ENCODE assay signal across 10 cellular contexts in the genomic region with DNA sequence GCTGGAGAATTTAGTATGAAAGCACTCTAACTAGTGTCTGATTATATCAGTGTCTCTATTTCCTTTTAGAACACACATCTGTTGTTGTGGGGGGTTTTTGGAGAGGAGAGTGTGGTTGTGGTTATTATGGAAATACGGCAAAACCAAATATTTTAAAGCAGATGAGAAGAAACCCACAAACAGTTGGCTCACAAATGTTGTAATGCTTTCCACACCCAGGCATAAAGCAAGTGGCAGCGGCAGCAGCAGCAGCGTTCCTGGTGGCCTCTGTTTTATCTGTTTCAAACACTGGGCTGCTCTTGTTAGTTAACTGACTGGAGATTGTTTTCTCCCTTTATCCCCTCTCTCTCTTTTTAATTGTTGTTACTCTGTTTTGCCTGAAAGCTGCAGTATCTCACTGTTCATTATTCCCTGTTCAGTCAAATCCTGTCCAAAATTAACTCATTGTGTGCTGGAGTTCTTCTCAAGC.
A peak's percentile ranks its signal among the peaks of the same experiment; 100 is the strongest.
DNase-seq lines count a peak whose midpoint lies in the region; ATAC-seq and TF ChIP-seq lines count a peak whose summit lies in the region.
"Had no signal": no experiment of that assay in that cellular context is flagged by ENCODE, and none has a peak within 500 bp of the region (broad histone marks: within the 10 kb centered on the region; RNA-seq: fewer than 3 reads in every experiment).

No MANE protein-coding gene starts in this region.

- H3K9me3 ChIP-seq in neuron (ENCODE audit: low read length), result no peaks in the 10 kb centered on the region
- H3K9me3 ChIP-seq: neutrophil, upper lobe of left lung had no signal

- peak; percentile 26 for TF ChIP-seq CTCF in LNCAP (IDR thresholded peaks at IDR 0.05)

- peak overlapping the region; percentile 9 for H3K4me3 ChIP-seq in neuron (ENCODE audit: low read length)
- H3K4me3 ChIP-seq: upper lobe of left lung had no signal

- ATAC-seq in GM18502 (IDR thresholded peaks at IDR 0.05; ENCODE audit: poor library complexity, unreplicated experiment) (peak; percentile 45), HG03039 (IDR thresholded peaks at IDR 0.05; ENCODE audit: unreplicated experiment) (no peak)
- ATAC-seq in central memory CD8-positive, alpha-beta T cell (replicated peaks; ENCODE audit: extremely low read depth, poor library complexity, severe bottlenecking), result no peak

- H3K4me1 Mint-ChIP-seq in central memory CD8-positive, alpha-beta T cell, result peaks cover 13% of the 10 kb centered on the region

- H3K4me3 Mint-ChIP-seq in central memory CD8-positive, alpha-beta T cell, result no peak overlapping the region

- H3K36me3 Mint-ChIP-seq in central memory CD8-positive, alpha-beta T cell (ENCODE audit: insufficient read depth), result no peaks in the 10 kb centered on the region

- H2AFZ ChIP-seq in neuron (ENCODE audit: low read depth, low read length), result peak overlapping the region; percentile 82

- DNase-seq in central memory CD8-positive, alpha-beta T cell (ENCODE audit: low spot score in 2 of 2), result no peak
- DNase-seq in cerebellar cortex (ENCODE audit: low spot score) (no peak), COLO668 (lab: John Stamatoyannopoulos, UW; ENCODE audit: unreplicated experiment) (no peak), NCI-H2029 (lab: John Stamatoyannopoulos, UW) (no peak)
- DNase-seq: upper lobe of left lung had no signal

- peak overlapping the region; percentile 2 for H3K27ac Mint-ChIP-seq in central memory CD8-positive, alpha-beta T cell (ENCODE audit: low read depth)

- H3K36me3 ChIP-seq in neuron (ENCODE audit: insufficient read depth, low read length), result no peaks in the 10 kb centered on the region
- H3K36me3 ChIP-seq: neutrophil, upper lobe of left lung had no signal

- peaks cover 10% of the 10 kb centered on the region for H3K27me3 Mint-ChIP-seq in central memory CD8-positive, alpha-beta T cell

- peaks cover 51% of the 10 kb centered on the region for H3K4me1 ChIP-seq in neuron (ENCODE audit: insufficient read depth, low read length)

- H3K9me3 Mint-ChIP-seq in central memory CD8-positive, alpha-beta T cell, result no peaks in the 10 kb centered on the region

- no peaks in the 10 kb centered on the region for H3K27me3 ChIP-seq in neuron (ENCODE audit: insufficient read depth, low read length)
- H3K27me3 ChIP-seq: upper lobe of left lung had no signal
